In genomic region chr17:36728030-36728991, GRCh38 we compare ENCODE assay signal across 12 cellular contexts.
DNase-seq lines count a peak whose midpoint lies in the region; ATAC-seq and TF ChIP-seq lines count a peak whose summit lies in the region.
"Had no signal": no experiment of that assay in that cellular context is flagged by ENCODE, and none has a peak within 500 bp of the region (broad histone marks: within the 10 kb centered on the region; RNA-seq: fewer than 3 reads in every experiment).

No MANE protein-coding gene starts in this region.

- peak overlapping the region; percentile 25 for H3K27ac Mint-ChIP-seq in activated CD4-positive, alpha-beta T cell treated with anti-CD3 and anti-CD28 coated beads, Interleukin-2, amount 10 ng/mL, durations not matched to agents 7 days and 5 days
- H3K27ac Mint-ChIP-seq in immature natural killer cell: peak overlapping the region in 5 of 6 donors; percentile 23 to 85 (median 62)
- H3K27ac Mint-ChIP-seq in stimulated activated naive CD8-positive, alpha-beta T cell treated with anti-CD3 and anti-CD28 coated beads, Interleukin-15, amount 100 ng/mL, for 72 hours: peak overlapping the region in 1 of 2 donors; percentile 88

- peak overlapping the region; percentile 10 for H3K4me3 ChIP-seq in cardiac muscle cell
- no peak overlapping the region for H3K4me3 ChIP-seq in heart right ventricle
- H3K4me3 ChIP-seq in ascending aorta: no peak overlapping the region
- H3K4me3 ChIP-seq: stomach had no signal

- no peak for TF ChIP-seq CTCF in cardiac muscle cell (IDR thresholded peaks at IDR 0.05; ENCODE audit: low read depth, low read length)
- no peak for TF ChIP-seq CTCF in heart right ventricle (IDR thresholded peaks at IDR 0.05)
- TF ChIP-seq CTCF in ascending aorta (IDR thresholded peaks at IDR 0.05): no peak

- peaks cover 41% of the 10 kb centered on the region for H3K4me1 Mint-ChIP-seq in activated CD4-positive, alpha-beta T cell treated with anti-CD3 and anti-CD28 coated beads, Interleukin-2, amount 10 ng/mL, durations not matched to agents 7 days and 5 days
- H3K4me1 Mint-ChIP-seq in immature natural killer cell: peaks cover 55% of the 10 kb centered on the region in 2 donors
- peaks cover 64% of the 10 kb centered on the region for H3K4me1 Mint-ChIP-seq in stimulated activated naive CD8-positive, alpha-beta T cell treated with anti-CD3 and anti-CD28 coated beads, Interleukin-15, amount 100 ng/mL, for 72 hours

- H3K27me3 ChIP-seq in cardiac muscle cell (no peaks in the 10 kb centered on the region), heart right ventricle (peaks cover 0 to 72% (median 65%) of the 10 kb centered on the region in 7 donors), ascending aorta (no peaks in the 10 kb centered on the region)

- no peak overlapping the region for H3K27ac ChIP-seq in cardiac muscle cell
- H3K27ac ChIP-seq in heart right ventricle: no peak overlapping the region
- no peak overlapping the region for H3K27ac ChIP-seq in ascending aorta
- H3K27ac ChIP-seq: stomach had no signal

- H3K36me3 Mint-ChIP-seq in activated CD4-positive, alpha-beta T cell treated with anti-CD3 and anti-CD28 coated beads, Interleukin-2, amount 10 ng/mL, durations not matched to agents 7 days and 5 days (ENCODE audit: low read depth): no peaks in the 10 kb centered on the region
- peaks cover 0 to 4% (median 0%) of the 10 kb centered on the region in 3 donors for H3K36me3 Mint-ChIP-seq in immature natural killer cell

- DNase-seq in cardiac muscle cell (ENCODE audit: low read depth in 1 of 2, low spot score in 1 of 2) (no peak), heart right ventricle (no peak), immature natural killer cell (no peak), cerebellar nuclear complex (lab: John Stamatoyannopoulos, UW) (no peak), ascending aorta (ENCODE audit: low spot score in 2 of 2) (no peak), NCI-H1092 (lab: John Stamatoyannopoulos, UW) (no peak)
- peak; percentile 16 for DNase-seq in activated CD4-positive, alpha-beta T cell treated with anti-CD3 and anti-CD28 coated beads, Interleukin-2, amount 10 ng/mL, durations not matched to agents 7 days and 5 days
- no peak for DNase-seq in stimulated activated naive CD8-positive, alpha-beta T cell treated with anti-CD3 and anti-CD28 coated beads, Interleukin-15, amount 100 ng/mL, for 72 hours
- DNase-seq: foreskin melanocyte, mammary epithelial cell, SHP77, stomach had no signal

- H3K9me3 ChIP-seq in cardiac muscle cell (ENCODE audit: low read depth) (no peaks in the 10 kb centered on the region), heart right ventricle (no peaks in the 10 kb centered on the region), ascending aorta (no peaks in the 10 kb centered on the region)
- H3K9me3 ChIP-seq: stomach had no signal

- intact Hi-C loops in heart right ventricle (cut with DNase I): no loop called here
- intact Hi-C loops in ascending aorta (cut with DNase I): no loop called here

- no peaks in the 10 kb centered on the region for H3K36me3 ChIP-seq in cardiac muscle cell
- H3K36me3 ChIP-seq in heart right ventricle: no peaks in the 10 kb centered on the region
- no peaks in the 10 kb centered on the region for H3K36me3 ChIP-seq in ascending aorta
- H3K36me3 ChIP-seq: stomach had no signal

- H3K27me3 Mint-ChIP-seq in activated CD4-positive, alpha-beta T cell treated with anti-CD3 and anti-CD28 coated beads, Interleukin-2, amount 10 ng/mL, durations not matched to agents 7 days and 5 days: peaks cover 24% of the 10 kb centered on the region
- H3K27me3 Mint-ChIP-seq in immature natural killer cell (ENCODE audit: low read depth in 3 of 3): peaks cover 2 to 11% (median 6%) of the 10 kb centered on the region in 3 donors
- H3K27me3 Mint-ChIP-seq in stimulated activated naive CD8-positive, alpha-beta T cell treated with anti-CD3 and anti-CD28 coated beads, Interleukin-15, amount 100 ng/mL, for 72 hours: peaks cover 30% of the 10 kb centered on the region

- H3K4me3 Mint-ChIP-seq in activated CD4-positive, alpha-beta T cell treated with anti-CD3 and anti-CD28 coated beads, Interleukin-2, amount 10 ng/mL, durations not matched to agents 7 days and 5 days: peak overlapping the region; percentile 8
- H3K4me3 Mint-ChIP-seq in immature natural killer cell: peak overlapping the region; percentile 28 to 73 (median 67)
- H3K4me3 Mint-ChIP-seq in stimulated activated naive CD8-positive, alpha-beta T cell treated with anti-CD3 and anti-CD28 coated beads, Interleukin-15, amount 100 ng/mL, for 72 hours: peak overlapping the region; percentile 41 to 68

- CTCF ChIA-PET in activated CD4-positive, alpha-beta T cell treated with anti-CD3 and anti-CD28 coated beads, Interleukin-2, amount 10 ng/mL, durations not matched to agents 7 days and 5 days (lab: Charles Lee): interaction anchor here (0.6 to 1.0 kb wide), 2 partner anchors 17 to 72 kb away, joined by 3 to 4 read pairs; no protein-coding TSS in a partner anchor

- H3K4me1 ChIP-seq in cardiac muscle cell (ENCODE audit: low read depth) (peaks cover 24% of the 10 kb centered on the region), heart right ventricle (peaks cover 0 to 9% (median 0%) of the 10 kb centered on the region in 9 donors), ascending aorta (no peaks in the 10 kb centered on the region)

- ATAC-seq in heart right ventricle: no peak
- peak; percentile 29 for ATAC-seq in stimulated activated naive CD8-positive, alpha-beta T cell treated with anti-CD3 and anti-CD28 coated beads, Interleukin-15, amount 100 ng/mL, for 72 hours

- no peaks in the 10 kb centered on the region for H3K9me3 Mint-ChIP-seq in activated CD4-positive, alpha-beta T cell treated with anti-CD3 and anti-CD28 coated beads, Interleukin-2, amount 10 ng/mL, durations not matched to agents 7 days and 5 days
- no peaks in the 10 kb centered on the region for H3K9me3 Mint-ChIP-seq in immature natural killer cell
- no peaks in the 10 kb centered on the region for H3K9me3 Mint-ChIP-seq in stimulated activated naive CD8-positive, alpha-beta T cell treated with anti-CD3 and anti-CD28 coated beads, Interleukin-15, amount 100 ng/mL, for 72 hours

- POLR2A ChIA-PET in activated CD4-positive, alpha-beta T cell treated with anti-CD3 and anti-CD28 coated beads, Interleukin-2, amount 10 ng/mL, durations not matched to agents 7 days and 5 days (lab: Charles Lee): no interaction called here

- 6 to 8% methylated on average over 30 of the region's 30 CpGs for WGBS in heart right ventricle, 2 donors

Comparison
In these comparisons a context has a peak if more than half of its experiments do, and no peak if none do; other contexts are left out.
1. H3K4me3 Mint-ChIP-seq: peak in every context shown above with its lines; median percentile 67 in immature natural killer cell; 54 in stimulated activated naive CD8-positive, alpha-beta T cell treated with anti-CD3 and anti-CD28 coated beads, Interleukin-15, amount 100 ng/mL, for 72 hours; 8 in activated CD4-positive, alpha-beta T cell treated with anti-CD3 and anti-CD28 coated beads, Interleukin-2, amount 10 ng/mL, durations not matched to agents 7 days and 5 days.